12 cellular contexts compared by ENCODE assay signal in genomic region chr20:37991506-37992302, GRCh38. TPM values are rescaled to one million over a fixed set of nuclear protein-coding genes. Genes with fewer than 3 reads are reported as not detected.
DNase-seq lines count a peak whose midpoint lies in the region; ATAC-seq and TF ChIP-seq lines count a peak whose summit lies in the region.
"Had no signal": no experiment of that assay in that cellular context is flagged by ENCODE, and none has a peak within 500 bp of the region (broad histone marks: within the 10 kb centered on the region; RNA-seq: fewer than 3 reads in every experiment).

No MANE protein-coding gene starts in this region.

- H3K4me1 ChIP-seq in ACC112 (ENCODE audit: control insufficient read depth, insufficient read depth, low read length, unreplicated experiment): peaks cover 50% of the 10 kb centered on the region
- H3K4me1 ChIP-seq in CD4-positive, CD25-positive, alpha-beta regulatory T cell (ENCODE audit: control insufficient read depth, insufficient read depth, low read length, poor library complexity, severe bottlenecking): no peaks in the 10 kb centered on the region

- H3K9me3 Mint-ChIP-seq in CD4-positive, CD25-positive, alpha-beta regulatory T cell: no peaks in the 10 kb centered on the region
- no peaks in the 10 kb centered on the region for H3K9me3 Mint-ChIP-seq in activated CD8-positive, alpha-beta T cell treated with anti-CD3 and anti-CD28 coated beads, Interleukin-2, amount 10 ng/mL, durations not matched to agents 7 days and 5 days (ENCODE audit: insufficient read depth)
- H3K9me3 Mint-ChIP-seq in mesothelial cell of epicardium: no peaks in the 10 kb centered on the region
- no peaks in the 10 kb centered on the region for H3K9me3 Mint-ChIP-seq in endothelial cell (ENCODE audit: unreplicated experiment)

- CTCF ChIA-PET in activated CD8-positive, alpha-beta T cell treated with anti-CD3 and anti-CD28 coated beads, Interleukin-2, amount 10 ng/mL, durations not matched to agents 7 days and 5 days (lab: Charles Lee): interaction anchor here (0.6 to 2.2 kb wide), 5 partner anchors 16 to 427 kb away, joined by 3 to 14 read pairs (median 3); partner anchors contain the start of gene TTI1

- no peaks in the 10 kb centered on the region for H3K9me3 ChIP-seq in CD4-positive, CD25-positive, alpha-beta regulatory T cell (ENCODE audit: control insufficient read depth in 2 of 2, low read length in 2 of 2)

- H3K36me3 ChIP-seq in ACC112 (ENCODE audit: insufficient read depth, low read length): no peaks in the 10 kb centered on the region
- H3K36me3 ChIP-seq in CD4-positive, CD25-positive, alpha-beta regulatory T cell (ENCODE audit: control insufficient read depth, insufficient read depth, low read length): peaks cover 51% of the 10 kb centered on the region

- H3K4me1 Mint-ChIP-seq in CD4-positive, CD25-positive, alpha-beta regulatory T cell: peaks cover 0 to 21% (median 11%) of the 10 kb centered on the region in 4 donors
- H3K4me1 Mint-ChIP-seq in activated CD8-positive, alpha-beta T cell treated with anti-CD3 and anti-CD28 coated beads, Interleukin-2, amount 10 ng/mL, durations not matched to agents 7 days and 5 days (ENCODE audit: low read depth): peaks cover 37% of the 10 kb centered on the region
- H3K4me1 Mint-ChIP-seq in mesothelial cell of epicardium (peaks cover 56% of the 10 kb centered on the region), endothelial cell (ENCODE audit: unreplicated experiment) (peaks cover 37% of the 10 kb centered on the region)

- no peaks in the 10 kb centered on the region for H3K27me3 Mint-ChIP-seq in CD4-positive, CD25-positive, alpha-beta regulatory T cell
- no peaks in the 10 kb centered on the region for H3K27me3 Mint-ChIP-seq in activated CD8-positive, alpha-beta T cell treated with anti-CD3 and anti-CD28 coated beads, Interleukin-2, amount 10 ng/mL, durations not matched to agents 7 days and 5 days (ENCODE audit: low read depth)
- H3K27me3 Mint-ChIP-seq in mesothelial cell of epicardium (ENCODE audit: low read depth) (no peaks in the 10 kb centered on the region), endothelial cell (ENCODE audit: unreplicated experiment) (no peaks in the 10 kb centered on the region)

- no peak for DNase-seq in CD4-positive, CD25-positive, alpha-beta regulatory T cell
- DNase-seq in activated CD8-positive, alpha-beta T cell treated with anti-CD3 and anti-CD28 coated beads, Interleukin-2, amount 10 ng/mL, durations not matched to agents 7 days and 5 days: no peak
- DNase-seq in mesothelial cell of epicardium (ENCODE audit: low spot score in 2 of 2, unreplicated experiment in 2 of 2) (no peak), amniotic stem cell (lab: John Stamatoyannopoulos, UW) (no peak), putamen (ENCODE audit: low spot score) (no peak), endothelial cell (ENCODE audit: low spot score) (no peak)
- no peak for DNase-seq in effector CD8-positive, alpha-beta T cell (lab: John Stamatoyannopoulos, UW)
- DNase-seq: DMS79, hippocampal formation, mesendoderm, NCI-H226 had no signal

- peaks cover 58% of the 10 kb centered on the region for H3K36me3 Mint-ChIP-seq in CD4-positive, CD25-positive, alpha-beta regulatory T cell
- H3K36me3 Mint-ChIP-seq in activated CD8-positive, alpha-beta T cell treated with anti-CD3 and anti-CD28 coated beads, Interleukin-2, amount 10 ng/mL, durations not matched to agents 7 days and 5 days (ENCODE audit: low read depth): peaks cover 55% of the 10 kb centered on the region
- H3K36me3 Mint-ChIP-seq in mesothelial cell of epicardium: peaks cover 21% of the 10 kb centered on the region
- H3K36me3 Mint-ChIP-seq in endothelial cell (ENCODE audit: low read depth, unreplicated experiment): peaks cover 17% of the 10 kb centered on the region

- H3K27ac Mint-ChIP-seq in CD4-positive, CD25-positive, alpha-beta regulatory T cell: peak overlapping the region in 2 of 3 donors; percentile 32 to 81
- peak overlapping the region; percentile 88 for H3K27ac Mint-ChIP-seq in activated CD8-positive, alpha-beta T cell treated with anti-CD3 and anti-CD28 coated beads, Interleukin-2, amount 10 ng/mL, durations not matched to agents 7 days and 5 days
- H3K27ac Mint-ChIP-seq in mesothelial cell of epicardium (peak overlapping the region; percentile 64), endothelial cell (ENCODE audit: unreplicated experiment) (no peak overlapping the region)

- POLR2A ChIA-PET in activated CD8-positive, alpha-beta T cell treated with anti-CD3 and anti-CD28 coated beads, Interleukin-2, amount 10 ng/mL, durations not matched to agents 7 days and 5 days (lab: Charles Lee): interaction anchor here (0.6 kb wide), 2 partner anchors 227 to 231 kb away, joined by 3 to 4 read pairs; no protein-coding TSS in a partner anchor

- H3K4me3 Mint-ChIP-seq in CD4-positive, CD25-positive, alpha-beta regulatory T cell: no peak overlapping the region
- H3K4me3 Mint-ChIP-seq in activated CD8-positive, alpha-beta T cell treated with anti-CD3 and anti-CD28 coated beads, Interleukin-2, amount 10 ng/mL, durations not matched to agents 7 days and 5 days: no peak overlapping the region
- H3K4me3 Mint-ChIP-seq in mesothelial cell of epicardium: no peak overlapping the region
- no peak overlapping the region for H3K4me3 Mint-ChIP-seq in endothelial cell (ENCODE audit: unreplicated experiment)

- no peaks in the 10 kb centered on the region for H3K79me2 ChIP-seq in ACC112 (ENCODE audit: control insufficient read depth, insufficient read depth, low read length, unreplicated experiment)

- TF ChIP-seq CTCF in mesothelial cell of epicardium (IDR thresholded peaks at IDR 0.05; ENCODE audit: unreplicated experiment) (no peak), endothelial cell (IDR thresholded peaks at IDR 0.05; ENCODE audit: unreplicated experiment) (no peak)

- no peaks in the 10 kb centered on the region for H3K27me3 ChIP-seq in ACC112 (ENCODE audit: insufficient read depth, low read length)
- H3K27me3 ChIP-seq in CD4-positive, CD25-positive, alpha-beta regulatory T cell (ENCODE audit: control insufficient read depth, insufficient read depth, low read length): no peaks in the 10 kb centered on the region

- H3K27ac ChIP-seq in ACC112 (ENCODE audit: low read depth, low read length): peak overlapping the region; percentile 78
- H3K27ac ChIP-seq in CD4-positive, CD25-positive, alpha-beta regulatory T cell (ENCODE audit: insufficient read depth, low read length, poor library complexity, severe bottlenecking): no peak overlapping the region

- no peak for ATAC-seq in CD4-positive, CD25-positive, alpha-beta regulatory T cell (ENCODE audit: low read depth in 2 of 2)
- no peak for ATAC-seq in activated CD8-positive, alpha-beta T cell treated with anti-CD3 and anti-CD28 coated beads, Interleukin-2, amount 10 ng/mL, durations not matched to agents 7 days and 5 days

- H2AFZ ChIP-seq in ACC112 (ENCODE audit: low read length, unreplicated experiment): no peak overlapping the region

- no peak overlapping the region for H3K4me3 ChIP-seq in ACC112 (ENCODE audit: low read depth, low read length)
- H3K4me3 ChIP-seq in CD4-positive, CD25-positive, alpha-beta regulatory T cell (ENCODE audit: low read depth, low read length): no peak overlapping the region

RNA-seq across cellular contexts. Expression of gene TTI1, which starts 41.6 kb away (rescaled TPM):
- total RNA-seq in CD4-positive, CD25-positive, alpha-beta regulatory T cell: 21.2 TPM
- polyA plus RNA-seq in CD4-positive, CD25-positive, alpha-beta regulatory T cell: 10 to 100 TPM; 15.2 to 19.0 (median 15.9) TPM
- total RNA-seq in activated CD8-positive, alpha-beta T cell treated with anti-CD3 and anti-CD28 coated beads, Interleukin-2, amount 10 ng/mL, durations not matched to agents 7 days and 5 days: 10 to 100 TPM; 29.3 to 32.2 TPM
- total RNA-seq in mesothelial cell of epicardium: 33.2 to 33.7 TPM (median 33.6 TPM) in 3 replicates
- total RNA-seq in endothelial cell (ENCODE audit: unreplicated experiment): 31.9 TPM

RNA-seq across cellular contexts. Expression of gene RPRD1B, which starts 41.8 kb away (rescaled TPM):
- 54.0 TPM for total RNA-seq in CD4-positive, CD25-positive, alpha-beta regulatory T cell
- 1 to 10 TPM; 3.8 to 6.2 (median 4.3) TPM for polyA plus RNA-seq in CD4-positive, CD25-positive, alpha-beta regulatory T cell
- total RNA-seq in activated CD8-positive, alpha-beta T cell treated with anti-CD3 and anti-CD28 coated beads, Interleukin-2, amount 10 ng/mL, durations not matched to agents 7 days and 5 days: 10 to 100 TPM; 32.4 to 34.3 TPM
- total RNA-seq in mesothelial cell of epicardium: 47.8 to 52.7 TPM (median 48.4 TPM) in 3 replicates
- 24.1 TPM for total RNA-seq in endothelial cell (ENCODE audit: unreplicated experiment)
